30 cellular contexts compared by ENCODE assay signal in the genomic region with DNA sequence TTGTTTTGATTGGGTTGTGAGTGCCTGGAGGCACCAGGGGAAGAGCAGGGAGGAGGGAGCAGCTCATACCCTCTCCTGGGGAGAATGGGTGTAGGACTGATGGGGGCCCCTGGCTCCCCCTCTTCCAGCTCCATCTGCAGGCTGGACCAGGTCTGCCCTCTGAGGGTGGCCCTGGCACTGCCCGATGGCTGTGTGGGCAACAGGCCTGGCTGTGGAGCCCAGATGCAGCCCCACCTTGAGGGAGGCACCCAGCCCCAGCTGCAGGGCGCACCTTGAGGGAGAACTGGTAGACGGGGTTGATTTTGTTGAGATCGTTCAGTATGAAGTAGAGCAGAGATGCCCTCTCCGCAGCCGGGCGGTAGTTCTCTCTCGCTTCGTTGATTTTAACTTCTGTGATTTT.
"Had no signal": no experiment of that assay in that cellular context is flagged by ENCODE, and none has a peak within 500 bp of the region (broad histone marks: within the 10 kb centered on the region; RNA-seq: fewer than 3 reads in every experiment).

No MANE protein-coding gene starts in this region.

- H3K4me1 ChIP-seq: esophagus squamous epithelium, gastroesophageal sphincter had no signal

- ATAC-seq: activated T-cell treated with anti-CD3 and anti-CD28 coated beads, Interleukin-2, amount 50 U/mL, for 72 hours; effector memory CD8-positive, alpha-beta T cell; gastroesophageal sphincter; heart right ventricle had no signal

- H3K27me3 ChIP-seq: brain microvascular endothelial cell had no signal

- H3K36me3 ChIP-seq: brain microvascular endothelial cell, esophagus squamous epithelium, gastroesophageal sphincter, heart right ventricle had no signal

- H3K27ac Mint-ChIP-seq: activated CD4-positive, alpha-beta memory T cell treated with anti-CD3 and anti-CD28 coated beads, Interleukin-2, amount 10 ng/mL, durations not matched to agents 7 days and 5 days; activated CD4-positive, alpha-beta T cell treated with anti-CD3 and anti-CD28 coated beads, Interleukin-2, amount 10 ng/mL, durations not matched to agents 7 days and 5 days; activated naive CD4-positive, alpha-beta T cell treated with anti-CD3 and anti-CD28 coated beads, Interleukin-2, amount 10 ng/mL, durations not matched to agents 7 days and 5 days; activated naive CD8-positive, alpha-beta T cell; activated T-cell treated with anti-CD3 and anti-CD28 coated beads, Interleukin-2, amount 50 U/mL, for 24 hours; activated T-cell treated with anti-CD3 and anti-CD28 coated beads, Interleukin-2, amount 50 U/mL, for 72 hours; effector memory CD8-positive, alpha-beta T cell had no signal

- H3K36me3 Mint-ChIP-seq: activated naive CD4-positive, alpha-beta T cell treated with anti-CD3 and anti-CD28 coated beads, Interleukin-2, amount 10 ng/mL, durations not matched to agents 7 days and 5 days; activated naive CD8-positive, alpha-beta T cell had no signal

- H3K9me3 ChIP-seq: esophagus squamous epithelium, gastroesophageal sphincter, heart right ventricle had no signal

- FAIRE-seq: astrocyte, bronchial epithelial cell, colon had no signal

- DNase-seq: activated CD4-positive, alpha-beta memory T cell treated with anti-CD3 and anti-CD28 coated beads, Interleukin-2, amount 10 ng/mL, durations not matched to agents 7 days and 5 days; activated CD4-positive, alpha-beta T cell treated with anti-CD3 and anti-CD28 coated beads for 1 hour; activated CD4-positive, alpha-beta T cell treated with anti-CD3 and anti-CD28 coated beads for 4 hours; activated CD4-positive, alpha-beta T cell treated with anti-CD3 and anti-CD28 coated beads, Interleukin-2, amount 10 ng/mL, durations not matched to agents 7 days and 5 days; activated CD4-positive, alpha-beta T cell treated with anti-CD3 and anti-CD28 coated beads, Interleukin-2, amount 50 U/mL, for 4 hours; activated CD8-positive, alpha-beta memory T cell treated with anti-CD3 and anti-CD28 coated beads, Interleukin-2, amount 50 U/mL, for 48 hours; activated gamma-delta T cell; activated naive CD4-positive, alpha-beta T cell; activated naive CD4-positive, alpha-beta T cell treated with anti-CD3 and anti-CD28 coated beads, Interleukin-2, amount 10 ng/mL, durations not matched to agents 7 days and 5 days; activated T-cell treated with anti-CD3 and anti-CD28 coated beads for 4 hours; activated T-cell treated with anti-CD3 and anti-CD28 coated beads, Interleukin-2, amount 50 U/mL, for 24 hours; activated T-cell treated with anti-CD3 and anti-CD28 coated beads, Interleukin-2, amount 50 U/mL, for 72 hours; amniotic stem cell; anterior cingulate cortex; brain microvascular endothelial cell; cortex of kidney; dermis blood vessel endothelial cell; effector CD4-positive, alpha-beta T cell; effector memory CD8-positive, alpha-beta T cell; erythroblast; esophagus squamous epithelium; foreskin melanocyte; heart right ventricle; T-helper 2 cell had no signal

- H3K9me3 Mint-ChIP-seq: activated CD4-positive, alpha-beta memory T cell treated with anti-CD3 and anti-CD28 coated beads, Interleukin-2, amount 10 ng/mL, durations not matched to agents 7 days and 5 days; activated CD4-positive, alpha-beta T cell treated with anti-CD3 and anti-CD28 coated beads, Interleukin-2, amount 10 ng/mL, durations not matched to agents 7 days and 5 days; activated naive CD4-positive, alpha-beta T cell treated with anti-CD3 and anti-CD28 coated beads, Interleukin-2, amount 10 ng/mL, durations not matched to agents 7 days and 5 days; activated T-cell treated with anti-CD3 and anti-CD28 coated beads, Interleukin-2, amount 50 U/mL, for 24 hours; central memory CD8-positive, alpha-beta T cell; effector memory CD8-positive, alpha-beta T cell had no signal

- H3K4me3 ChIP-seq: esophagus squamous epithelium, gastroesophageal sphincter, heart right ventricle had no signal

- H3K27ac ChIP-seq: brain microvascular endothelial cell, esophagus squamous epithelium, gastroesophageal sphincter, heart right ventricle had no signal
